9 cellular contexts compared by ENCODE assay signal in genomic region chr10:28939352-28940157, GRCh38.
A peak's percentile ranks its signal among the peaks of the same experiment; 100 is the strongest.
DNase-seq lines count a peak whose midpoint lies in the region; ATAC-seq, FAIRE-seq and TF ChIP-seq lines count a peak whose summit lies in the region.
"Had no signal": no experiment of that assay in that cellular context is flagged by ENCODE, and none has a peak within 500 bp of the region (broad histone marks: within the 10 kb centered on the region; RNA-seq: fewer than 3 reads in every experiment).

No MANE protein-coding gene starts in this region.

- intact Hi-C loops in kidney (cut with DNase I): no loop called here
- intact Hi-C loops in uterus (cut with DNase I; ENCODE audit: low total_unique reads): no loop called here

- H3K9ac ChIP-seq in kidney (ENCODE audit: low read length in 2 of 2): no peak overlapping the region

- TF ChIP-seq POLR2A in uterus (IDR thresholded peaks at IDR 0.05): no peak

- H3K9me3 ChIP-seq in BE2C (no peaks in the 10 kb centered on the region), kidney (ENCODE audit: control insufficient read depth in 1 of 2, low read length in 2 of 2) (no peaks in the 10 kb centered on the region), uterus (peaks cover 0 to 2% of the 10 kb centered on the region in 2 donors)

- H3K27me3 ChIP-seq in BE2C: no peaks in the 10 kb centered on the region
- no peaks in the 10 kb centered on the region for H3K27me3 ChIP-seq in uterus

- H3K4me1 Mint-ChIP-seq in WTC11: peaks cover 17% of the 10 kb centered on the region
- H3K4me1 Mint-ChIP-seq: activated naive CD4-positive, alpha-beta T cell treated with anti-CD3 and anti-CD28 coated beads, Interleukin-2, amount 50 U/mL, for 24 hours had no signal

- peak overlapping the region; percentile 89 for H3K27ac Mint-ChIP-seq in WTC11
- H3K27ac Mint-ChIP-seq: activated naive CD4-positive, alpha-beta T cell treated with anti-CD3 and anti-CD28 coated beads, Interleukin-2, amount 50 U/mL, for 24 hours had no signal

- H3K36me3 Mint-ChIP-seq in WTC11: peaks cover 8% of the 10 kb centered on the region
- H3K36me3 Mint-ChIP-seq: activated naive CD4-positive, alpha-beta T cell treated with anti-CD3 and anti-CD28 coated beads, Interleukin-2, amount 50 U/mL, for 24 hours had no signal

- H3K4me1 ChIP-seq in BE2C: no peaks in the 10 kb centered on the region
- peaks cover 0 to 5% of the 10 kb centered on the region in 2 donors for H3K4me1 ChIP-seq in kidney (ENCODE audit: control insufficient read depth in 1 of 2, insufficient read depth in 1 of 2, low read depth in 1 of 2, low read length in 2 of 2)
- H3K4me1 ChIP-seq in uterus: no peaks in the 10 kb centered on the region

- H3K9me3 Mint-ChIP-seq in WTC11: peaks cover 7% of the 10 kb centered on the region

- no peaks in the 10 kb centered on the region for H3K27me3 Mint-ChIP-seq in WTC11 (ENCODE audit: low read depth)

- TF ChIP-seq CTCF in BE2C (IDR thresholded peaks at IDR 0.05; ENCODE audit: low read depth, low read length) (peak; percentile 33), WTC11 (IDR thresholded peaks at IDR 0.05) (peak; percentile 65), kidney (IDR thresholded peaks at IDR 0.05; ENCODE audit: borderline replicate concordance, extremely low read depth, insufficient read depth) (peak; percentile 2), uterus (IDR thresholded peaks at IDR 0.05) (no peak)

- H3K4me3 ChIP-seq in BE2C (ENCODE audit: low read depth, low read length) (no peak overlapping the region), kidney (ENCODE audit: low read length in 2 of 2) (no peak overlapping the region), uterus (no peak overlapping the region)

- H3K36me3 ChIP-seq in BE2C: no peaks in the 10 kb centered on the region
- H3K36me3 ChIP-seq in kidney (ENCODE audit: control insufficient read depth in 1 of 2, insufficient read depth in 2 of 2, low read length in 2 of 2): no peaks in the 10 kb centered on the region
- no peaks in the 10 kb centered on the region for H3K36me3 ChIP-seq in uterus

- peak overlapping the region; percentile 75 for H3K4me3 Mint-ChIP-seq in WTC11
- H3K4me3 Mint-ChIP-seq: activated naive CD4-positive, alpha-beta T cell treated with anti-CD3 and anti-CD28 coated beads, Interleukin-2, amount 50 U/mL, for 24 hours had no signal

- in situ Hi-C loops in ACHN (cut with HindIII; ENCODE audit: low pct_ligation_motif_present, low pct_unique_long_range_greater_than_20kb, low sequenced_read_pairs): no loop called here

- DNase-seq in BE2C (peak; percentile 23), NCI-H1105 (lab: John Stamatoyannopoulos, UW) (peak; percentile 55), WTC11 (ENCODE audit: low spot score) (peak; percentile 88), kidney (peak; percentile 80), uterus (peak; percentile 73 to 75), OCI-M2 (lab: John Stamatoyannopoulos, UW; ENCODE audit: unreplicated experiment) (no peak), ACHN (no peak)

- POLR2A ChIA-PET in WTC11 (lab: Charles Lee): interaction anchor here (0.6 kb wide), 1 partner anchor 523 kb away, joined by 6 read pairs; no protein-coding TSS in a partner anchor

- CTCF ChIA-PET in WTC11 (lab: Charles Lee): interaction anchor here (0.5 to 3.3 kb wide), 40 partner anchors 9 to 390 kb away, joined by 3 to 18 read pairs (median 4); no protein-coding TSS in a partner anchor

- FAIRE-seq in kidney (lab: Jason Lieb, UNC): no peak

- H3K27ac ChIP-seq in kidney (ENCODE audit: low read depth in 2 of 2, low read length in 2 of 2): no peak overlapping the region
- no peak overlapping the region for H3K27ac ChIP-seq in uterus

- ATAC-seq in WTC11: peak; percentile 93
- ATAC-seq in GM18520 (IDR thresholded peaks at IDR 0.05; ENCODE audit: unreplicated experiment): no peak

TF ChIP-seq in WTC11, 78 proteins besides CTCF, POLR2A, EP300 and RAD21 (continues in another document):
- TF ChIP-seq SP1 (CRISPR knock-in tag; conservative IDR thresholded peaks at IDR 0.05) (peak; percentile 42), CREB1 (CRISPR knock-in tag; IDR thresholded peaks at IDR 0.05) (no peak), NFYB (CRISPR knock-in tag; conservative IDR thresholded peaks at IDR 0.05; ENCODE audit: low read depth) (no peak), SOX15 (CRISPR knock-in tag; IDR thresholded peaks at IDR 0.05) (no peak), ZBTB43 (CRISPR knock-in tag; IDR thresholded peaks at IDR 0.05) (no peak), RELA (CRISPR knock-in tag; IDR thresholded peaks at IDR 0.05; ENCODE audit: borderline replicate concordance) (no peak), ZNF423 (CRISPR knock-in tag; IDR thresholded peaks at IDR 0.05) (peak; percentile 32; the same call in 1 of the 2 replicates), FOXP4 (CRISPR knock-in tag; IDR thresholded peaks at IDR 0.05) (peak; percentile 29; the same call in 1 of the 2 replicates), ZNF121 (CRISPR knock-in tag; IDR thresholded peaks at IDR 0.05) (peak; percentile 100), GTF2I (CRISPR knock-in tag; conservative IDR thresholded peaks at IDR 0.05) (0 out of 2 replicates have a peak, but pooled peaks have one; percentile 30), ARID4B (CRISPR knock-in tag; IDR thresholded peaks at IDR 0.05; ENCODE audit: borderline replicate concordance) (0 out of 2 replicates have a peak, but pooled peaks have one; percentile 28), HMGXB4 (CRISPR knock-in tag; IDR thresholded peaks at IDR 0.05) (peak; percentile 56; the same call in 1 of the 2 replicates), FOXK1 (CRISPR knock-in tag; IDR thresholded peaks at IDR 0.05) (peak; percentile 65; the same call in 1 of the 2 replicates)

Comparison
In these comparisons a context has a peak if more than half of its experiments do, and no peak if none do; other contexts are left out.
1. DNase-seq: peak in BE2C (single experiment), NCI-H1105 (single experiment), WTC11 (single experiment), kidney (single experiment) and uterus (2 of 2); none in OCI-M2 (single experiment) and ACHN (single experiment).
2. CTCF ChIP-seq: peak in BE2C (single experiment), WTC11 (single experiment) and kidney (single experiment); none in uterus (0 of 4).